In genomic region chr19:18895828-18896341, GRCh38 we compare ENCODE assay signal across 8 cellular contexts. TPM values are rescaled to one million over a fixed set of nuclear protein-coding genes. Genes with fewer than 3 reads are reported as not detected.
DNase-seq lines count a peak whose midpoint lies in the region; ATAC-seq lines count a peak whose summit lies in the region.

Gene CERS1, minus strand, starts transcription at chr19:18896158. Its CDS starts 86 bp downstream, at chr19:18896072.

- no peaks in the 10 kb centered on the region for H3K36me3 ChIP-seq in ectodermal cell (ENCODE audit: control insufficient read depth, insufficient read depth, low read length)

- in situ Hi-C loops in G401 (cut with HindIII; ENCODE audit: low sequenced_read_pairs): no loop called here

- H3K27ac Mint-ChIP-seq in naive thymus-derived CD8-positive, alpha-beta T cell: peak within 1 kb of the TSS in 1 of 10 donors; percentile 5

- H3K36me3 Mint-ChIP-seq in naive thymus-derived CD8-positive, alpha-beta T cell: peaks cover 0 to 21% (median 8%) of the 10 kb centered on the region in 3 donors

- POLR2A ChIA-PET in naive thymus-derived CD8-positive, alpha-beta T cell (lab: Charles Lee): interaction anchor here (0.6 kb wide), 2 partner anchors 100 to 621 kb away, joined by 4 read pairs; partner anchors contain the start of gene IQCN

- H3K9me3 Mint-ChIP-seq in naive thymus-derived CD8-positive, alpha-beta T cell: no peaks in the 10 kb centered on the region

- no peaks in the 10 kb centered on the region for H3K9me3 ChIP-seq in ectodermal cell (ENCODE audit: control insufficient read depth, low read length)

- peaks cover 20% of the 10 kb centered on the region for H3K4me1 ChIP-seq in ectodermal cell (ENCODE audit: control insufficient read depth, insufficient read depth, low read length)

- peak; percentile 48 to 49 for ATAC-seq in naive thymus-derived CD8-positive, alpha-beta T cell
- ATAC-seq in GM19023 (IDR thresholded peaks at IDR 0.05; ENCODE audit: unreplicated experiment): no peak

- H3K27ac ChIP-seq in ectodermal cell (ENCODE audit: insufficient read depth, low read depth, low read length, poor library complexity, severe bottlenecking): no peak within 1 kb of the TSS

- peaks cover 11 to 31% (median 17%) of the 10 kb centered on the region in 5 donors for H3K27me3 Mint-ChIP-seq in naive thymus-derived CD8-positive, alpha-beta T cell

- peak; percentile 51 for DNase-seq in G401 (ENCODE audit: low spot score)
- DNase-seq in NCI-H2196 (lab: John Stamatoyannopoulos, UW; ENCODE audit: unreplicated experiment): peak; percentile 55
- peak in 1 of 10 donors; percentile 30 for DNase-seq in naive thymus-derived CD8-positive, alpha-beta T cell
- no peak for DNase-seq in HT-29 (ENCODE audit: low spot score)
- DNase-seq in AG08395 (ENCODE audit: low spot score): no peak
- no peak for DNase-seq in effector CD4-positive, alpha-beta T cell

- peak within 1 kb of the TSS; percentile 52 to 92 (median 79) for H3K4me3 Mint-ChIP-seq in naive thymus-derived CD8-positive, alpha-beta T cell

- peaks cover 7% of the 10 kb centered on the region for H3K27me3 ChIP-seq in ectodermal cell (ENCODE audit: control insufficient read depth, insufficient read depth, low read length, poor library complexity, severe bottlenecking)

- 1% methylated on average over 88 of the region's 88 CpGs for WGBS in ectodermal cell, 2 experiments

- H3K4me1 Mint-ChIP-seq in naive thymus-derived CD8-positive, alpha-beta T cell: peaks cover 4 to 15% (median 12%) of the 10 kb centered on the region in 4 donors

- peak within 1 kb of the TSS; percentile 75 for H3K4me3 ChIP-seq in ectodermal cell (ENCODE audit: insufficient read depth, low read depth, low read length)

RNA-seq across cellular contexts. Expression of gene CERS1, which starts in this region (rescaled TPM):
- 10.5 and 13.1 TPM in 2 replicates for total RNA-seq in G401 (2014; rRNA removed; shearing (Covaris generic))
- 36.9 TPM for polyA plus RNA-seq in ectodermal cell (2013, experiment 1 of 4)
- polyA plus RNA-seq in ectodermal cell (2013, experiment 2 of 4): 32.4 TPM
- 16.4 TPM for polyA plus RNA-seq in ectodermal cell (2013, experiment 3 of 4)
- polyA plus RNA-seq in ectodermal cell (2013, experiment 4 of 4): 19.6 TPM
- total RNA-seq in naive thymus-derived CD8-positive, alpha-beta T cell: not detected
- not detected for polyA plus RNA-seq in naive thymus-derived CD8-positive, alpha-beta T cell
- not detected in 2 replicates for total RNA-seq in HT-29 (2014; rRNA removed; shearing (Covaris generic))

Comparison
In these comparisons a context has a peak if more than half of its experiments do, and no peak if none do; other contexts are left out.
1. Peak in ATAC-seq in naive thymus-derived CD8-positive, alpha-beta T cell; RNA of the gene not detected or under 1 TPM.
2. DNase-seq: peak in G401 (single experiment) and NCI-H2196 (single experiment); none in HT-29 (single experiment), AG08395 (single experiment) and effector CD4-positive, alpha-beta T cell (single experiment).